16 cellular contexts compared by ENCODE assay signal in genomic region chr22:39221999-39222686, GRCh38.
"Had no signal": no experiment of that assay in that cellular context is flagged by ENCODE, and none has a peak within 500 bp of the region (broad histone marks: within the 10 kb centered on the region; RNA-seq: fewer than 3 reads in every experiment).

No MANE protein-coding gene starts in this region.

- H3K27ac ChIP-seq: gastrocnemius medialis, neutrophil, suprapubic skin had no signal

- H3K4me1 ChIP-seq: gastrocnemius medialis had no signal

- DNase-seq: activated CD4-positive, alpha-beta T cell treated with anti-CD3 and anti-CD28 coated beads, Interleukin-2, amount 10 ng/mL, durations not matched to agents 7 days and 5 days; activated CD8-positive, alpha-beta memory T cell treated with anti-CD3 and anti-CD28 coated beads, Interleukin-2, amount 50 U/mL, for 48 hours; activated gamma-delta T cell; activated naive CD8-positive, alpha-beta T cell treated with anti-CD3 and anti-CD28 coated beads for 36 hours; activated T-cell treated with anti-CD3 and anti-CD28 coated beads, Interleukin-2, amount 50 U/mL, for 72 hours; dermis blood vessel endothelial cell; effector memory CD8-positive, alpha-beta T cell; gastrocnemius medialis; heart right ventricle; retina; stimulated activated CD4-positive, alpha-beta T cell treated with anti-CD3 and anti-CD28 coated beads, Interleukin-4, amount 100 ng/mL, for 24 hours; stimulated activated CD8-positive, alpha-beta memory T cell treated with anti-CD3 and anti-CD28 coated beads, Interleukin-4, amount 100 ng/mL, for 48 hours; stimulated activated naive CD8-positive, alpha-beta T cell treated with anti-CD3 and anti-CD28 coated beads, Interleukin-15, Interleukin-2, amounts not matched to agents 100 U/mL and 50 U/mL, for 24 hours had no signal

- H3K9me3 ChIP-seq: gastrocnemius medialis, neutrophil, suprapubic skin had no signal

- ATAC-seq: activated T-cell treated with anti-CD3 and anti-CD28 coated beads, Interleukin-2, amount 50 U/mL, for 72 hours; naive thymus-derived CD8-positive, alpha-beta T cell had no signal

- H3K27me3 ChIP-seq: gastrocnemius medialis, heart right ventricle, suprapubic skin had no signal

- H3K4me3 ChIP-seq: gastrocnemius medialis, heart right ventricle, suprapubic skin had no signal

- H3K36me3 ChIP-seq: neutrophil had no signal
